ENCODE assay signal across 8 cellular contexts in the genomic region with DNA sequence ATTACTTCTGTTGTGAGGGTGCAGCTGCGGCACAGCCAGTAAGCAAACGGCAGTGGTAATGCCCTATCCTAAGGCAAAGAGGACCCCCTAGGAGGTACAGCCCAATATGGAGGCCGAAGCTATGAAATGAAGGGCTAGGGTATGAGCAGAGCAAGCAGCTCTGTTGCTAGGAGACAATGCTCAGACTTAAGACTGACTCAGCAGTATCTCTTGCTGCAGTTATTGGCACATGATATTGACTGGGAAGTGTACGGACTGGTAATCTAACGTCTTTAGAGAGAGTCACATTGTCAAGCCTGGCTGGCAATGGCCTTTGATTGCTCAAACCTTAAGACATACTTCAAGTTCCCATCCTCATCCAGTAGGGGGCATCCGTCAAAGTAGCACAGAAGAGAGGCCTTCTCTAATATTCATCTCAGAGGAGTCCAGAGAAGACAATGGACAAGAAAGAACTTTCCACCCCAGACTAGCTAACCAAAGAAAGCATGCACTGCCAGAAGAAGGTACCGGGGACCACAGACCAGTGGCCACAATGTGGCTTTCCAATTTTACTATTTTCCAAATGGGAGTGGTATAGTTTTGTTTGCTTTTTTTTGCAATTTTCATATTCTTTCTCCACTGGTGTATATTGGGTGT. TPM values are rescaled to one million over a fixed set of nuclear protein-coding genes. Genes with fewer than 3 reads are reported as not detected.
DNase-seq lines count a peak whose midpoint lies in the region; ATAC-seq and TF ChIP-seq lines count a peak whose summit lies in the region.

No MANE protein-coding gene starts in this region.

- H3K4me3 ChIP-seq in NB4 (ENCODE audit: low read depth, low read length) (no peak overlapping the region), ascending aorta (no peak overlapping the region)

- no peak for TF ChIP-seq POLR2A in NB4 (IDR thresholded peaks at IDR 0.05; ENCODE audit: extremely low read depth, insufficient read length)

- H3K27me3 ChIP-seq in ascending aorta = no peaks in the 10 kb centered on the region

- intact Hi-C loops in ascending aorta (cut with DNase I) = no loop called here

- no peaks in the 10 kb centered on the region for H3K36me3 ChIP-seq in ascending aorta

- H3K27ac ChIP-seq in ascending aorta = no peak overlapping the region

- ATAC-seq in GM19467 (IDR thresholded peaks at IDR 0.05; ENCODE audit: unreplicated experiment) (no peak), GM19324 (IDR thresholded peaks at IDR 0.05; ENCODE audit: low FRiP score, unreplicated experiment) (no peak)

- DNase-seq in stimulated activated CD4-positive, alpha-beta T cell treated with anti-CD3 and anti-CD28 coated beads, Interleukin-1b, Interleukin-23, amount 100 ng/mL, for 48 hours = peak; percentile 13
- DNase-seq in stimulated activated CD4-positive, alpha-beta T cell treated with anti-CD3 and anti-CD28 coated beads, Interleukin-4, amount 100 ng/mL, for 1 hour = no peak
- peak; percentile 64 for DNase-seq in NB4 (ENCODE audit: low read depth)
- DNase-seq in ascending aorta (ENCODE audit: low spot score in 2 of 2) = no peak
- DNase-seq in kidney tubule cell (ENCODE audit: low spot score) = peak; percentile 56
- no peak for DNase-seq in NCI-H2029 treated with DMSO at 0.1 percent for 48 hours (lab: John Stamatoyannopoulos, UW)

- no peaks in the 10 kb centered on the region for H3K4me1 ChIP-seq in ascending aorta

- no peaks in the 10 kb centered on the region for H3K9me3 ChIP-seq in ascending aorta

- TF ChIP-seq CTCF in NB4 (IDR thresholded peaks at IDR 0.05; ENCODE audit: low read depth, low read length) = peak; percentile 69
- peak in 2 of 3 experiments; percentile 24 to 38 for TF ChIP-seq CTCF in ascending aorta (IDR thresholded peaks at IDR 0.05)

RNA-seq across cellular contexts. Expression of gene LRFN2, which starts 37.0 kb away (rescaled TPM):
- not detected for total RNA-seq in ascending aorta

Comparison
In these comparisons a context has a peak if more than half of its experiments do, and no peak if none do; other contexts are left out.
1. DNase-seq: peak in stimulated activated CD4-positive, alpha-beta T cell treated with anti-CD3 and anti-CD28 coated beads, Interleukin-1b, Interleukin-23, amount 100 ng/mL, for 48 hours (single experiment), NB4 (single experiment) and kidney tubule cell (single experiment); none in stimulated activated CD4-positive, alpha-beta T cell treated with anti-CD3 and anti-CD28 coated beads, Interleukin-4, amount 100 ng/mL, for 1 hour (single experiment), ascending aorta (0 of 2) and NCI-H2029 treated with DMSO at 0.1 percent for 48 hours (single experiment).